In genomic region chr1:169586395-169587255, GRCh38 we compare ENCODE assay signal across 8 cellular contexts. TPM values are rescaled to one million over a fixed set of nuclear protein-coding genes. Genes with fewer than 3 reads are reported as not detected.
DNase-seq lines count a peak whose midpoint lies in the region; ATAC-seq and TF ChIP-seq lines count a peak whose summit lies in the region.

F5 (minus strand) TSS chr1:169586481; CDS start chr1:169586386, 95 bp downstream.

- CTCF ChIA-PET in CD4-positive, alpha-beta T cell (lab: Charles Lee): interaction anchor here (0.6 to 3.1 kb wide), 10 partner anchors 9 to 128 kb away, joined by 3 to 38 read pairs (median 5); no protein-coding TSS in a partner anchor

- peak within 1 kb of the TSS; percentile 71 for H3K27ac Mint-ChIP-seq in CD4-positive, alpha-beta T cell

- peak within 1 kb of the TSS; percentile 33; the same call in 1 of the 2 replicates for H3K4me2 ChIP-seq in OCI-LY1 (ENCODE audit: low read length)

- H3K27ac ChIP-seq in CD4-positive, alpha-beta T cell (ENCODE audit: low read depth, low read length): no peak within 1 kb of the TSS
- H3K27ac ChIP-seq in OCI-LY1 (ENCODE audit: low read depth, low read length, poor library complexity, severe bottlenecking) (no peak within 1 kb of the TSS), muscle layer of duodenum (ENCODE audit: low read length) (peak within 1 kb of the TSS; percentile 49)

- H3K27me3 ChIP-seq in CD4-positive, alpha-beta T cell (ENCODE audit: control insufficient read depth, insufficient read depth, low read length): no peaks in the 10 kb centered on the region
- H3K27me3 ChIP-seq in OCI-LY1 (ENCODE audit: insufficient read depth, low read length) (no peaks in the 10 kb centered on the region), muscle layer of duodenum (ENCODE audit: low read depth, low read length) (no peaks in the 10 kb centered on the region)

- H3K36me3 ChIP-seq in OCI-LY1 (ENCODE audit: insufficient read depth, low read length) (no peaks in the 10 kb centered on the region), muscle layer of duodenum (ENCODE audit: control insufficient read depth in 1 of 2, insufficient read depth in 2 of 2, low read length in 2 of 2) (no peaks in the 10 kb centered on the region)

- H3K4me3 ChIP-seq in OCI-LY1 (ENCODE audit: low read depth, low read length, poor library complexity, severe bottlenecking) (no peak within 1 kb of the TSS), muscle layer of duodenum (ENCODE audit: low read depth in 1 of 2, low read length in 2 of 2) (peak within 1 kb of the TSS; percentile 40 to 47)

- TF ChIP-seq CTCF in CD4-positive, alpha-beta T cell (IDR thresholded peaks at IDR 0.05): peak; percentile 71
- TF ChIP-seq CTCF in OCI-LY1 (IDR thresholded peaks at IDR 0.05; ENCODE audit: low read length): peak; percentile 56

- no peak within 1 kb of the TSS for H2AFZ ChIP-seq in OCI-LY1 (ENCODE audit: low read length)

- no peaks in the 10 kb centered on the region for H3K9me2 ChIP-seq in OCI-LY1 (ENCODE audit: low read depth, low read length)

- no peak within 1 kb of the TSS for H3K9ac ChIP-seq in OCI-LY1 (ENCODE audit: low read length)

- no peaks in the 10 kb centered on the region for H3F3A ChIP-seq in OCI-LY1 (ENCODE audit: insufficient read depth, low read length)

- H3K4me1 Mint-ChIP-seq in CD4-positive, alpha-beta T cell (ENCODE audit: low read depth): peaks cover 53% of the 10 kb centered on the region

- H3K9me3 Mint-ChIP-seq in CD4-positive, alpha-beta T cell: no peaks in the 10 kb centered on the region

- peak within 1 kb of the TSS; percentile 91 for H3K4me3 Mint-ChIP-seq in CD4-positive, alpha-beta T cell

- no peaks in the 10 kb centered on the region for H3K79me2 ChIP-seq in OCI-LY1 (ENCODE audit: insufficient read depth, low read length)

- H3K4me1 ChIP-seq in OCI-LY1 (ENCODE audit: insufficient read depth, low read length, severe bottlenecking) (no peaks in the 10 kb centered on the region), muscle layer of duodenum (ENCODE audit: control insufficient read depth in 1 of 2, insufficient read depth in 2 of 2, low read length in 2 of 2) (peaks cover 6 to 9% of the 10 kb centered on the region in 2 donors)

- intact Hi-C loops in CD4-positive, alpha-beta T cell (cut with DNase I, micrococcal nuclease): loop anchor here (1.0 to 10.0 kb wide), 7 partner anchors 14 to 308 kb away; partner anchors contain the start of gene SCYL3 (in 1 of the 2)

- no peaks in the 10 kb centered on the region for H3K27me3 Mint-ChIP-seq in CD4-positive, alpha-beta T cell

- H3K36me3 Mint-ChIP-seq in CD4-positive, alpha-beta T cell (ENCODE audit: low read depth): no peaks in the 10 kb centered on the region

- H4K20me1 ChIP-seq in OCI-LY1 (ENCODE audit: insufficient read depth, low read length): no peaks in the 10 kb centered on the region

- DNase-seq in CD4-positive, alpha-beta T cell: peak; percentile 65 to 78 (median 70)
- DNase-seq in activated T-cell treated with anti-CD3 and anti-CD28 coated beads for 4 hours: peak; percentile 65
- DNase-seq in stimulated activated CD8-positive, alpha-beta memory T cell treated with anti-CD3 and anti-CD28 coated beads, Interleukin-7, amount 100 ng/mL, for 1 hour (ENCODE audit: low read depth in 2 of 2): peak; percentile 34 to 55

- ATAC-seq in CD4-positive, alpha-beta T cell (ENCODE audit: poor library complexity): peak; percentile 99
- ATAC-seq in GM19395 (IDR thresholded peaks at IDR 0.05; ENCODE audit: unreplicated experiment) (peak; percentile 97), HG03521 (IDR thresholded peaks at IDR 0.05; ENCODE audit: unreplicated experiment) (peak; percentile 91), esophagus mucosa (peak; percentile 92)

- no peaks in the 10 kb centered on the region for H3K9me3 ChIP-seq in CD4-positive, alpha-beta T cell (ENCODE audit: control insufficient read depth, low read length)
- no peaks in the 10 kb centered on the region for H3K9me3 ChIP-seq in OCI-LY1 (ENCODE audit: low read length)
- no peaks in the 10 kb centered on the region for H3K9me3 ChIP-seq in muscle layer of duodenum (ENCODE audit: control insufficient read depth in 1 of 2, low read length in 2 of 2)

- POLR2A ChIA-PET in CD4-positive, alpha-beta T cell (lab: Charles Lee): interaction anchor here (0.7 to 2.3 kb wide), 18 partner anchors 8 to 307 kb away, joined by 3 to 32 read pairs (median 5); partner anchors contain the start of genes METTL18 and SCYL3

RNA-seq across cellular contexts. Expression of gene F5, which starts in this region (rescaled TPM):
- total RNA-seq in CD4-positive, alpha-beta T cell: 1 to 10 TPM; 5.4 to 6.2 TPM
- total RNA-seq in esophagus mucosa: 0.20 TPM

Comparison
In these comparisons a context has a peak if more than half of its experiments do, and no peak if none do; other contexts are left out.
1. Peak in ATAC-seq in esophagus mucosa; RNA of the gene not detected or under 1 TPM.